8 cellular contexts compared by ENCODE assay signal in genomic region chr4:48212165-48212564, GRCh38. TPM values are rescaled to one million over a fixed set of nuclear protein-coding genes. Genes with fewer than 3 reads are reported as not detected.
A peak's percentile ranks its signal among the peaks of the same experiment; 100 is the strongest.
DNase-seq lines count a peak whose midpoint lies in the region; ATAC-seq lines count a peak whose summit lies in the region.

No MANE protein-coding gene starts in this region.

- no peak overlapping the region for H3K27ac ChIP-seq in substantia nigra (ENCODE audit: low read depth, low read length, poor library complexity, severe bottlenecking)

- peak in 47 of 76 experiments; percentile 2 to 79 (median 34) for DNase-seq in HUDEP-2 (lab: John Stamatoyannopoulos, UW; ENCODE audit: unreplicated experiment in 76 of 76)
- DNase-seq in germinal center (ENCODE audit: low spot score) = peak; percentile 29
- DNase-seq in substantia nigra (lab: John Stamatoyannopoulos, UW) = no peak
- DNase-seq in retina = no peak
- no peak for DNase-seq in sciatic nerve (ENCODE audit: low spot score)
- no peak for DNase-seq in NCI-H2196 (lab: John Stamatoyannopoulos, UW; ENCODE audit: unreplicated experiment)

- intact Hi-C loops in sciatic nerve (cut with DNase I) = no loop called here

- ATAC-seq in GM18511 (IDR thresholded peaks at IDR 0.05; ENCODE audit: unreplicated experiment) (peak; percentile 81), HG02571 (IDR thresholded peaks at IDR 0.05; ENCODE audit: unreplicated experiment) (peak; percentile 77), sciatic nerve (no peak)

RNA-seq across cellular contexts. Expression of gene TEC, which starts 57.5 kb away (rescaled TPM):
- total RNA-seq in sciatic nerve = 5.3 TPM

Comparison
In these comparisons a context has a peak if more than half of its experiments do, and no peak if none do; other contexts are left out.
1. DNase-seq: peak in HUDEP-2 (47 of 76) and germinal center (single experiment); none in substantia nigra (0 of 49), retina (single experiment), sciatic nerve (single experiment) and NCI-H2196 (single experiment).